ENCODE assay signal across 8 cellular contexts in the genomic region with DNA sequence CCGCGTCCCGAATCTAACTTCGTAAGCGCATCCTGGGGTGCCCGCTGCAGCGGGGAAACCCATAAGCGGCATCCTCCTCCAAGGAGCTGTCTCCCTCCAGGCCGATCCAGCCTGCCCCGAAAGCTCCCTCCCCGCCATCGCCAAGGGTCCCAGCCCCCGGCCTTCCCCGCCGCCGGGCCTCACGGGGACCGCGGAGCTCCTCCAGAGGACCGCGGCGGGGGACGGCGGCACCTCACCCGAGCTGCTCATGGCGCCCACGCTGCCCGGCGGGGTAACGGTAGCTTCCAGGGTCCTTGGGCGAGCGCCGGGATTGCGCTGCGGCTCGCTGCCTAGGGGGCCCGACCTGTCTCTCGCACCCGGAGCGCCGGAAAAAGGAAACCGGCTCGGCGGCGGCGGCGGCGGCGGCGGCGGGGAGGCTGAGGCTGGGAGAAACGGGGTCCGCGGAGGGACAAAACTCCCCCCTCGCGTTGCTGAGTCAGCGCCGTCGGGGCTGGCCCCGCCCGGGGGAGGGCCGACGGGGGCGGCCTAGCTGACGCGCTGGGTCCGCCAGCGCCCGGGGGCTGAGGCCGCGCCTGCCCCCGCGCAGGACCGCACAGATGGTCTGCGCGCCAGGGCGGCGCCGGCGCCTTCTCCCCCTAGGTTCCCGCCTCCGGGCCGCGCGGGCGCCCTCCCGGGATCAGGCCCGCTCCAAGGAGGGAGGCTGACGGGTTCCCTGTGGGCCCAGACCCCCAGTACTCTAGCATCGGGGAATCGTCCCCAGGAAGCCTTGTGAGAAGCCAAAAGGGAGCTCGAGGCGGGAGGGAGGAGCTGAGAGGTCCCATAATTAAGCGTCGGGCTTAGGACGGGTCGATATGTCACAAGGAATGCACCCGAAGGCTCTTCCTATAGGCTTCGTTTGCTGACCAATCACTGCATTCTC. TPM values are rescaled to one million over a fixed set of nuclear protein-coding genes. Genes with fewer than 3 reads are reported as not detected.
DNase-seq lines count a peak whose midpoint lies in the region; ATAC-seq and TF ChIP-seq lines count a peak whose summit lies in the region.

A gene with protein sequence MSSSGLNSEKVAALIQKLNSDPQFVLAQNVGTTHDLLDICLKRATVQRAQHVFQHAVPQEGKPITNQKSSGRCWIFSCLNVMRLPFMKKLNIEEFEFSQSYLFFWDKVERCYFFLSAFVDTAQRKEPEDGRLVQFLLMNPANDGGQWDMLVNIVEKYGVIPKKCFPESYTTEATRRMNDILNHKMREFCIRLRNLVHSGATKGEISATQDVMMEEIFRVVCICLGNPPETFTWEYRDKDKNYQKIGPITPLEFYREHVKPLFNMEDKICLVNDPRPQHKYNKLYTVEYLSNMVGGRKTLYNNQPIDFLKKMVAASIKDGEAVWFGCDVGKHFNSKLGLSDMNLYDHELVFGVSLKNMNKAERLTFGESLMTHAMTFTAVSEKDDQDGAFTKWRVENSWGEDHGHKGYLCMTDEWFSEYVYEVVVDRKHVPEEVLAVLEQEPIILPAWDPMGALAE (minus strand): TSS at position 374 of the 919 bp plus-strand sequence. CDS start 125 bp downstream, at position 249.

- H3K27me3 Mint-ChIP-seq in CD8-positive, alpha-beta T cell (ENCODE audit: low read depth) = no peaks in the 10 kb centered on the region
- no peaks in the 10 kb centered on the region for H3K27me3 Mint-ChIP-seq in activated T-helper 2 cell treated with anti-CD3 and anti-CD28 coated beads, Interferon-gamma antibody, Interleukin-2, Interleukin-4, amounts not matched to agents 10 μg/mL and 5 μg/mL and 100 μg/mL, durations not matched to agents 14 hours and 24 hours and 36 hours (ENCODE audit: low read depth)
- H3K27me3 Mint-ChIP-seq in natural killer cell treated with Interleukin-12 subunit alpha and Interleukin-12 subunit beta and Interleukin-15 and Interleukin-18, amount 100 ng/mL, for 72 hours = no peaks in the 10 kb centered on the region

- intact Hi-C loops in CD8-positive, alpha-beta T cell (cut with DNase I, micrococcal nuclease) = loop anchor here (1.0 to 5.0 kb wide), 4 partner anchors 44 to 170 kb away; a partner anchor contains a TSS
- intact Hi-C loops in activated T-helper 2 cell treated with anti-CD3 and anti-CD28 coated beads, Interferon-gamma antibody, Interleukin-2, Interleukin-4, amounts not matched to agents 10 μg/mL and 5 μg/mL and 100 μg/mL, durations not matched to agents 14 hours and 24 hours and 36 hours (cut with micrococcal nuclease) = loop anchor here (1.0 to 5.0 kb wide), 2 partner anchors 40 to 175 kb away; a partner anchor contains a TSS

- no peaks in the 10 kb centered on the region for H3K9me3 ChIP-seq in CD8-positive, alpha-beta T cell (ENCODE audit: low read length)

- H3K4me3 ChIP-seq in CD8-positive, alpha-beta T cell (ENCODE audit: low read depth, low read length) = peak within 1 kb of the TSS; percentile 88
- H3K4me3 ChIP-seq in fibroblast of pulmonary artery (replicated peaks; ENCODE audit: low read depth, low read length) = peak within 1 kb of the TSS; percentile 88

- POLR2A ChIA-PET in CD8-positive, alpha-beta T cell (lab: Charles Lee) = interaction anchor here (0.8 to 2.4 kb wide), 13 partner anchors 9 to 525 kb away, joined by 3 to 11 read pairs (median 3); a partner anchor contains a TSS

- CTCF ChIA-PET in CD8-positive, alpha-beta T cell (lab: Charles Lee) = interaction anchor here (0.6 to 5.9 kb wide), 13 partner anchors 9 to 1175 kb away, joined by 3 to 57 read pairs (median 4); a partner anchor contains a TSS

- H3K27me3 ChIP-seq in CD8-positive, alpha-beta T cell (ENCODE audit: insufficient read depth, low read length) = no peaks in the 10 kb centered on the region

- H3K4me1 ChIP-seq in CD8-positive, alpha-beta T cell (ENCODE audit: insufficient read depth, low read length) = peaks cover 19% of the 10 kb centered on the region

- H3K27ac ChIP-seq in CD8-positive, alpha-beta T cell (ENCODE audit: low read depth, low read length) = peak within 1 kb of the TSS; percentile 38

- H3K36me3 ChIP-seq in CD8-positive, alpha-beta T cell (ENCODE audit: insufficient read depth, low read length) = peaks cover 4% of the 10 kb centered on the region

- H3K4me3 Mint-ChIP-seq in CD8-positive, alpha-beta T cell = peak within 1 kb of the TSS; percentile 93
- H3K4me3 Mint-ChIP-seq in activated T-helper 2 cell treated with anti-CD3 and anti-CD28 coated beads, Interferon-gamma antibody, Interleukin-2, Interleukin-4, amounts not matched to agents 10 μg/mL and 5 μg/mL and 100 μg/mL, durations not matched to agents 14 hours and 24 hours and 36 hours (ENCODE audit: low read depth) = peak within 1 kb of the TSS; percentile 90
- H3K4me3 Mint-ChIP-seq in natural killer cell treated with Interleukin-12 subunit alpha and Interleukin-12 subunit beta and Interleukin-15 and Interleukin-18, amount 100 ng/mL, for 72 hours = peak within 1 kb of the TSS; percentile 88

- H3K9me3 Mint-ChIP-seq in CD8-positive, alpha-beta T cell = no peaks in the 10 kb centered on the region
- no peaks in the 10 kb centered on the region for H3K9me3 Mint-ChIP-seq in activated T-helper 2 cell treated with anti-CD3 and anti-CD28 coated beads, Interferon-gamma antibody, Interleukin-2, Interleukin-4, amounts not matched to agents 10 μg/mL and 5 μg/mL and 100 μg/mL, durations not matched to agents 14 hours and 24 hours and 36 hours
- no peaks in the 10 kb centered on the region for H3K9me3 Mint-ChIP-seq in natural killer cell treated with Interleukin-12 subunit alpha and Interleukin-12 subunit beta and Interleukin-15 and Interleukin-18, amount 100 ng/mL, for 72 hours

- TF ChIP-seq CTCF in CD8-positive, alpha-beta T cell (IDR thresholded peaks at IDR 0.05) = no peak
- no peak for TF ChIP-seq CTCF in fibroblast of pulmonary artery (IDR thresholded peaks at IDR 0.05; ENCODE audit: low read length, missing control alignments)

- H3K4me1 Mint-ChIP-seq in CD8-positive, alpha-beta T cell (ENCODE audit: low read depth) = peaks cover 18% of the 10 kb centered on the region
- peaks cover 13% of the 10 kb centered on the region for H3K4me1 Mint-ChIP-seq in activated T-helper 2 cell treated with anti-CD3 and anti-CD28 coated beads, Interferon-gamma antibody, Interleukin-2, Interleukin-4, amounts not matched to agents 10 μg/mL and 5 μg/mL and 100 μg/mL, durations not matched to agents 14 hours and 24 hours and 36 hours (ENCODE audit: low read depth)
- H3K4me1 Mint-ChIP-seq in natural killer cell treated with Interleukin-12 subunit alpha and Interleukin-12 subunit beta and Interleukin-15 and Interleukin-18, amount 100 ng/mL, for 72 hours (ENCODE audit: low read depth in 2 of 2) = peaks cover 12% of the 10 kb centered on the region in 2 donors

- H3K36me3 Mint-ChIP-seq in CD8-positive, alpha-beta T cell = peaks cover 21% of the 10 kb centered on the region
- H3K36me3 Mint-ChIP-seq in activated T-helper 2 cell treated with anti-CD3 and anti-CD28 coated beads, Interferon-gamma antibody, Interleukin-2, Interleukin-4, amounts not matched to agents 10 μg/mL and 5 μg/mL and 100 μg/mL, durations not matched to agents 14 hours and 24 hours and 36 hours (ENCODE audit: low read depth) = peaks cover 25% of the 10 kb centered on the region
- H3K36me3 Mint-ChIP-seq in natural killer cell treated with Interleukin-12 subunit alpha and Interleukin-12 subunit beta and Interleukin-15 and Interleukin-18, amount 100 ng/mL, for 72 hours = peaks cover 12% of the 10 kb centered on the region

- ATAC-seq in CD8-positive, alpha-beta T cell = peak; percentile 88
- ATAC-seq in GM19397 (IDR thresholded peaks at IDR 0.05; ENCODE audit: unreplicated experiment) = peak; percentile 86
- peak; percentile 95 to 98 for ATAC-seq in natural killer cell treated with Interleukin-12 subunit alpha and Interleukin-12 subunit beta and Interleukin-15 and Interleukin-18, amount 100 ng/mL, for 72 hours

- H3K27ac Mint-ChIP-seq in CD8-positive, alpha-beta T cell = peak within 1 kb of the TSS; percentile 88
- peak within 1 kb of the TSS; percentile 88 for H3K27ac Mint-ChIP-seq in activated T-helper 2 cell treated with anti-CD3 and anti-CD28 coated beads, Interferon-gamma antibody, Interleukin-2, Interleukin-4, amounts not matched to agents 10 μg/mL and 5 μg/mL and 100 μg/mL, durations not matched to agents 14 hours and 24 hours and 36 hours
- peak within 1 kb of the TSS; percentile 74 to 85 for H3K27ac Mint-ChIP-seq in natural killer cell treated with Interleukin-12 subunit alpha and Interleukin-12 subunit beta and Interleukin-15 and Interleukin-18, amount 100 ng/mL, for 72 hours

- DNase-seq in CD8-positive, alpha-beta T cell = peak; percentile 54 to 86 (median 78)
- peak; percentile 32 for DNase-seq in HS-5 (ENCODE audit: low read depth)
- peak; percentile 86 for DNase-seq in RKO (ENCODE audit: low spot score)
- peak; percentile 79 for DNase-seq in activated T-helper 2 cell treated with anti-CD3 and anti-CD28 coated beads, Interferon-gamma antibody, Interleukin-2, Interleukin-4, amounts not matched to agents 10 μg/mL and 5 μg/mL and 100 μg/mL, durations not matched to agents 14 hours and 24 hours and 36 hours (ENCODE audit: low spot score)
- DNase-seq in fibroblast of pulmonary artery (ENCODE audit: low read depth) = peak; percentile 84
- DNase-seq in natural killer cell treated with Interleukin-12 subunit alpha and Interleukin-12 subunit beta and Interleukin-15 and Interleukin-18, amount 100 ng/mL, for 72 hours (ENCODE audit: low spot score) = peak; percentile 91
- peak; percentile 76 for DNase-seq in stimulated activated naive CD4-positive, alpha-beta T cell treated with Interleukin-2 at 50 U/mL for 16 hours (lab: John Stamatoyannopoulos, UW)

RNA-seq across cellular contexts. Expression of the gene that starts here (rescaled TPM):
- total RNA-seq in CD8-positive, alpha-beta T cell = 10 to 100 TPM; 32.6 to 33.3 TPM
- 68.9 and 72.2 TPM in 2 replicates for total RNA-seq in activated T-helper 2 cell treated with anti-CD3 and anti-CD28 coated beads, Interferon-gamma antibody, Interleukin-2, Interleukin-4, amounts not matched to agents 10 μg/mL and 5 μg/mL and 100 μg/mL, durations not matched to agents 14 hours and 24 hours and 36 hours
- 10 to 100 TPM; 52.5 to 97.5 TPM for total RNA-seq in natural killer cell treated with Interleukin-12 subunit alpha and Interleukin-12 subunit beta and Interleukin-15 and Interleukin-18, amount 100 ng/mL, for 72 hours

Comparison
In these comparisons a context has a peak if more than half of its experiments do, and no peak if none do; other contexts are left out.
1. Peak in every context shown above with its lines: DNase-seq, ATAC-seq, H3K4me3 ChIP-seq and H3K27ac ChIP-seq.
2. DNase-seq: peak in every context shown above with its lines; median percentile 91 in natural killer cell treated with Interleukin-12 subunit alpha and Interleukin-12 subunit beta and Interleukin-15 and Interleukin-18, amount 100 ng/mL, for 72 hours; 86 in RKO; 84 in fibroblast of pulmonary artery; 79 in activated T-helper 2 cell treated with anti-CD3 and anti-CD28 coated beads, Interferon-gamma antibody, Interleukin-2, Interleukin-4, amounts not matched to agents 10 μg/mL and 5 μg/mL and 100 μg/mL, durations not matched to agents 14 hours and 24 hours and 36 hours; 78 in CD8-positive, alpha-beta T cell; 76 in stimulated activated naive CD4-positive, alpha-beta T cell treated with Interleukin-2 at 50 U/mL for 16 hours; 32 in HS-5.